Comparison of ENCODE assay signal across 35 cellular contexts in genomic region chr6:22779062-22779461, GRCh38.
"Had no signal": no experiment of that assay in that cellular context is flagged by ENCODE, and none has a peak within 500 bp of the region (broad histone marks: within the 10 kb centered on the region; RNA-seq: fewer than 3 reads in every experiment).

No MANE protein-coding gene starts in this region.

- H3K27me3 ChIP-seq: MG63 had no signal

- H3K9ac ChIP-seq: KMS-11 had no signal

- H3K4me2 ChIP-seq: KMS-11 had no signal

- H3K27ac ChIP-seq: KMS-11 had no signal

- DNase-seq: Karpas-422, Kasumi-1, MG63, MM.1S, MV-4-11, NCI-H1092, NCI-H1092 treated with DMSO at 0.1 percent for 48 hours, NCI-H1105, NCI-H1105 treated with DMSO at 0.1 percent for 48 hours, NCI-H1417, NCI-H1417 treated with DMSO at 0.1 percent for 48 hours, NCI-H1436, NCI-H1436 treated with DMSO at 0.1 percent for 48 hours, NCI-H146, NCI-H1694, NCI-H1694 treated with DMSO at 0.1 percent for 48 hours, NCI-H187, NCI-H187 treated with DMSO at 0.1 percent for 48 hours, NCI-H1930, NCI-H2029, NCI-H2029 treated with DMSO at 0.1 percent for 48 hours, NCI-H2081, NCI-H2081 treated with DMSO at 0.1 percent for 48 hours, NCI-H2107, NCI-H2171, NCI-H2171 treated with DMSO at 0.1 percent for 48 hours, NCI-H2227 treated with DMSO at 0.1 percent for 48 hours, NCI-H226, NCI-H345, NCI-H446, NCI-H446 treated with DMSO at 0.1 percent for 48 hours, NCI-H510A, NCI-H510A treated with DMSO at 0.1 percent for 48 hours, NCI-H524 had no signal

- H3K36me3 ChIP-seq: MG63 had no signal

- H3K4me3 ChIP-seq: MG63 had no signal
